11 cellular contexts compared by ENCODE assay signal in genomic region chr20:42204261-42204660, GRCh38.
DNase-seq lines count a peak whose midpoint lies in the region; TF ChIP-seq lines count a peak whose summit lies in the region.
"Had no signal": no experiment of that assay in that cellular context is flagged by ENCODE, and none has a peak within 500 bp of the region (broad histone marks: within the 10 kb centered on the region; RNA-seq: fewer than 3 reads in every experiment).

No MANE protein-coding gene starts in this region.

- H3K4me1 Mint-ChIP-seq in progenitor cell of endocrine pancreas (ENCODE audit: low read depth), result peaks cover 9% of the 10 kb centered on the region
- no peaks in the 10 kb centered on the region for H3K4me1 Mint-ChIP-seq in activated T-helper 1 cell treated with anti-CD3 and anti-CD28 coated beads, Interleukin-12 subunit alpha, Interleukin-12 subunit beta, Interleukin-2, Interleukin-4 antibody, amounts not matched to agents 30 ng/mL and 10 ng/mL and 1 ng/mL, durations not matched to agents 14 hours and 24 hours and 36 hours (ENCODE audit: low read depth)

- TF ChIP-seq CTCF in NB4 (IDR thresholded peaks at IDR 0.05; ENCODE audit: low read depth, low read length), result peak; percentile 38
- TF ChIP-seq CTCF in progenitor cell of endocrine pancreas (IDR thresholded peaks at IDR 0.05; ENCODE audit: unreplicated experiment), result peak; percentile 62

- peaks cover 3% of the 10 kb centered on the region for H3K9me3 Mint-ChIP-seq in progenitor cell of endocrine pancreas (ENCODE audit: low read depth)
- H3K9me3 Mint-ChIP-seq in activated T-helper 1 cell treated with anti-CD3 and anti-CD28 coated beads, Interleukin-12 subunit alpha, Interleukin-12 subunit beta, Interleukin-2, Interleukin-4 antibody, amounts not matched to agents 30 ng/mL and 10 ng/mL and 1 ng/mL, durations not matched to agents 14 hours and 24 hours and 36 hours, result peaks cover 9% of the 10 kb centered on the region

- DNase-seq in NCI-H510A treated with DMSO at 0.1 percent for 48 hours (lab: John Stamatoyannopoulos, UW), result peak; percentile 31
- no peak for DNase-seq in NCI-H510A (lab: John Stamatoyannopoulos, UW)
- peak; percentile 29 for DNase-seq in NB4 (ENCODE audit: low read depth)
- DNase-seq in cerebellar cortex (ENCODE audit: low spot score), result peak; percentile 2
- no peak for DNase-seq in progenitor cell of endocrine pancreas (ENCODE audit: low spot score, unreplicated experiment)
- DNase-seq in foreskin melanocyte, result no peak
- no peak for DNase-seq in NCI-H2029 treated with DMSO at 0.1 percent for 48 hours (lab: John Stamatoyannopoulos, UW)
- no peak for DNase-seq in activated T-helper 1 cell treated with anti-CD3 and anti-CD28 coated beads, Interleukin-12 subunit alpha, Interleukin-12 subunit beta, Interleukin-2, Interleukin-4 antibody, amounts not matched to agents 30 ng/mL and 10 ng/mL and 1 ng/mL, durations not matched to agents 14 hours and 24 hours and 36 hours (ENCODE audit: low spot score)
- DNase-seq: activated CD4-positive, CD25-positive, alpha-beta regulatory T cell treated with anti-CD3 and anti-CD28 coated beads, Interleukin-2, amount 50 U/mL, for 72 hours; GDM1; GOT3 had no signal

- peaks cover 3% of the 10 kb centered on the region for H3K27me3 Mint-ChIP-seq in progenitor cell of endocrine pancreas
- H3K27me3 Mint-ChIP-seq in activated T-helper 1 cell treated with anti-CD3 and anti-CD28 coated beads, Interleukin-12 subunit alpha, Interleukin-12 subunit beta, Interleukin-2, Interleukin-4 antibody, amounts not matched to agents 30 ng/mL and 10 ng/mL and 1 ng/mL, durations not matched to agents 14 hours and 24 hours and 36 hours (ENCODE audit: insufficient read depth), result no peaks in the 10 kb centered on the region

- TF ChIP-seq POLR2A in NB4 (IDR thresholded peaks at IDR 0.05; ENCODE audit: extremely low read depth, insufficient read length), result no peak

- H3K36me3 Mint-ChIP-seq in progenitor cell of endocrine pancreas (ENCODE audit: insufficient read depth), result no peaks in the 10 kb centered on the region
- no peaks in the 10 kb centered on the region for H3K36me3 Mint-ChIP-seq in activated T-helper 1 cell treated with anti-CD3 and anti-CD28 coated beads, Interleukin-12 subunit alpha, Interleukin-12 subunit beta, Interleukin-2, Interleukin-4 antibody, amounts not matched to agents 30 ng/mL and 10 ng/mL and 1 ng/mL, durations not matched to agents 14 hours and 24 hours and 36 hours (ENCODE audit: low read depth)

- H3K27ac Mint-ChIP-seq in progenitor cell of endocrine pancreas, result peak overlapping the region; percentile 10
- H3K27ac Mint-ChIP-seq in activated T-helper 1 cell treated with anti-CD3 and anti-CD28 coated beads, Interleukin-12 subunit alpha, Interleukin-12 subunit beta, Interleukin-2, Interleukin-4 antibody, amounts not matched to agents 30 ng/mL and 10 ng/mL and 1 ng/mL, durations not matched to agents 14 hours and 24 hours and 36 hours, result no peak overlapping the region

- H3K4me3 ChIP-seq in NB4 (ENCODE audit: low read depth, low read length), result no peak overlapping the region

- intact Hi-C loops in activated T-helper 1 cell treated with anti-CD3 and anti-CD28 coated beads, Interleukin-12 subunit alpha, Interleukin-12 subunit beta, Interleukin-2, Interleukin-4 antibody, amounts not matched to agents 30 ng/mL and 10 ng/mL and 1 ng/mL, durations not matched to agents 14 hours and 24 hours and 36 hours (cut with micrococcal nuclease), result no loop called here

- H3K4me3 Mint-ChIP-seq in progenitor cell of endocrine pancreas (ENCODE audit: low read depth), result no peak overlapping the region
- H3K4me3 Mint-ChIP-seq in activated T-helper 1 cell treated with anti-CD3 and anti-CD28 coated beads, Interleukin-12 subunit alpha, Interleukin-12 subunit beta, Interleukin-2, Interleukin-4 antibody, amounts not matched to agents 30 ng/mL and 10 ng/mL and 1 ng/mL, durations not matched to agents 14 hours and 24 hours and 36 hours, result no peak overlapping the region

Comparison
In these comparisons a context has a peak if more than half of its experiments do, and no peak if none do; other contexts are left out.
1. DNase-seq: peak in NCI-H510A treated with DMSO at 0.1 percent for 48 hours (single experiment), NB4 (single experiment) and cerebellar cortex (single experiment); none in NCI-H510A (single experiment), progenitor cell of endocrine pancreas (single experiment), foreskin melanocyte (single experiment), NCI-H2029 treated with DMSO at 0.1 percent for 48 hours (single experiment) and activated T-helper 1 cell treated with anti-CD3 and anti-CD28 coated beads, Interleukin-12 subunit alpha, Interleukin-12 subunit beta, Interleukin-2, Interleukin-4 antibody, amounts not matched to agents 30 ng/mL and 10 ng/mL and 1 ng/mL, durations not matched to agents 14 hours and 24 hours and 36 hours (single experiment).